ENCODE assay signal across 10 cellular contexts in the genomic region with DNA sequence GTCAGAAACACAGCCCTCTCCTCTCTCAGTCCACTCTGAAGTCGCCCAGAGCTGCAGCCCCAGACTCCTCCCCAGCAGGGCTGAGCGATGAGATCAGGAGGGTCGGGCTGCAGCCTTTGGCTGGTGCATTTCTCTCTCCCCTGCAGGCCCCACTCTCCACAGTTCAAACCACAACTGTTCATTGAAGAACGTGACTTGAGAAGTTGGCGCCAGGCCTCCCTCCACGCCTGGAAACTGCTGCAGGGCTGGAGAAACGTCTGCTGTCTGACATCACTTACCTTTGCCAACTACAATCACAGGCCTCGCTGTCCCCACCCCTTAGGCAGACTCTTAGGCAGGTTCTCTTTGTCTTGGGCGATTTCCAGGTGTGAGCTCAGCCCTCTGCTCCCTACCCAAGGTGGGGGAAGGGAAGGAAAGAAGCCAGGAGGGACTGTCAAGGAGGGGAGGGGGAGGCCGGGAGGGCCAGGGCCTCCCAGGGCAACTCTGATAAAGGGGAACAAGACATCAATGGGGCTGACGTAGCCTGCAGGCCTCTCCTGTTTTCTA. TPM values are rescaled to one million over a fixed set of nuclear protein-coding genes. Genes with fewer than 3 reads are reported as not detected.
DNase-seq lines count a peak whose midpoint lies in the region; ATAC-seq and TF ChIP-seq lines count a peak whose summit lies in the region.
"Had no signal": no experiment of that assay in that cellular context is flagged by ENCODE, and none has a peak within 500 bp of the region (broad histone marks: within the 10 kb centered on the region; RNA-seq: fewer than 3 reads in every experiment).

No MANE protein-coding gene starts in this region.

- H3K27ac ChIP-seq in esophagus squamous epithelium, result peak overlapping the region; percentile 62 to 82 (median 72)
- H3K27ac ChIP-seq: ovary had no signal

- peak; percentile 70 for DNase-seq in DMS53 treated with DMSO at 0.1 percent for 48 hours (lab: John Stamatoyannopoulos, UW; ENCODE audit: unreplicated experiment)
- peak; percentile 42 for DNase-seq in NCI-H2107 (lab: John Stamatoyannopoulos, UW)
- DNase-seq in esophagus squamous epithelium (lab: John Stamatoyannopoulos, UW), result no peak
- no peak for DNase-seq in SHP77 (lab: John Stamatoyannopoulos, UW)
- no peak for DNase-seq in G401 (ENCODE audit: low spot score)
- DNase-seq in foreskin melanocyte, result no peak

- H3K27me3 ChIP-seq in esophagus squamous epithelium (no peaks in the 10 kb centered on the region), neuron (ENCODE audit: insufficient read depth, low read length) (no peaks in the 10 kb centered on the region)
- H3K27me3 ChIP-seq: ovary had no signal

- ATAC-seq in GM19328 (IDR thresholded peaks at IDR 0.05; ENCODE audit: unreplicated experiment), result no peak
- ATAC-seq: GM12878 had no signal

- H2AFZ ChIP-seq in neuron (ENCODE audit: low read depth, low read length), result peak overlapping the region; percentile 23

- in situ Hi-C loops in G401 (cut with HindIII; ENCODE audit: low sequenced_read_pairs), result no loop called here

- 21 to 32% methylated on average over 8 to 9 of the region's 11 CpGs for WGBS in esophagus squamous epithelium, 2 donors

- TF ChIP-seq CTCF in esophagus squamous epithelium (IDR thresholded peaks at IDR 0.05), result no peak

- H3K36me3 ChIP-seq in esophagus squamous epithelium, result no peaks in the 10 kb centered on the region
- no peaks in the 10 kb centered on the region for H3K36me3 ChIP-seq in neuron (ENCODE audit: insufficient read depth, low read length)
- H3K36me3 ChIP-seq: ovary had no signal

- no peaks in the 10 kb centered on the region for H3K9me3 ChIP-seq in esophagus squamous epithelium
- H3K9me3 ChIP-seq in neuron (ENCODE audit: low read length), result peaks cover 4% of the 10 kb centered on the region

- intact Hi-C loops in esophagus squamous epithelium (cut with DNase I), result no loop called here

- H3K4me3 ChIP-seq in esophagus squamous epithelium (no peak overlapping the region), neuron (ENCODE audit: low read length) (no peak overlapping the region)
- H3K4me3 ChIP-seq: GM12878, ovary had no signal

- peak in 1 of 4 donors; percentile 5 for TF ChIP-seq POLR2A in esophagus squamous epithelium (IDR thresholded peaks at IDR 0.05)

- peaks cover 13 to 61% (median 33%) of the 10 kb centered on the region in 3 donors for H3K4me1 ChIP-seq in esophagus squamous epithelium
- peaks cover 12% of the 10 kb centered on the region for H3K4me1 ChIP-seq in neuron (ENCODE audit: insufficient read depth, low read length)

RNA-seq across cellular contexts. Expression of gene CALML5, which starts 32.8 kb away (rescaled TPM):
- 100 to 1,000 TPM in 1 of 4 donors, 10 to 100 TPM in 3; 14.5 to 148 (median 22.6) TPM for total RNA-seq in esophagus squamous epithelium
- not detected in 2 replicates for total RNA-seq in G401 (2014; rRNA removed; shearing (Covaris generic))
- total RNA-seq: GM12878 had no signal

RNA-seq across cellular contexts. Expression of gene NET1, which starts 54.2 kb away (rescaled TPM):
- 100 to 1,000 TPM in 2 of 4 donors, 10 to 100 TPM in 2; 77.8 to 170 (median 107) TPM for total RNA-seq in esophagus squamous epithelium
- total RNA-seq in G401 (2014; rRNA removed; shearing (Covaris generic)), result 32.5 and 42.2 TPM in 2 replicates

RNA-seq across cellular contexts. Expression of gene CALML3, which starts 58.2 kb away (rescaled TPM):
- 100 to 1,000 TPM; 196 to 799 (median 315) TPM for total RNA-seq in esophagus squamous epithelium
- not detected in 2 replicates for total RNA-seq in G401 (2014; rRNA removed; shearing (Covaris generic))
- total RNA-seq: GM12878 had no signal

Comparison
In these comparisons a context has a peak if more than half of its experiments do, and no peak if none do; other contexts are left out.
1. DNase-seq: peak in DMS53 treated with DMSO at 0.1 percent for 48 hours (single experiment) and NCI-H2107 (single experiment); none in esophagus squamous epithelium (single experiment), SHP77 (0 of 2), G401 (single experiment) and foreskin melanocyte (single experiment).
2. RNA of gene CALML5, which starts 32.8 kb away (total RNA-seq): 14.5 to 148 TPM in esophagus squamous epithelium; not detected in G401; every median in the first group is over 10 times any median in the second.
3. RNA of gene CALML3, which starts 58.2 kb away (total RNA-seq): 196 to 799 TPM in esophagus squamous epithelium; not detected in G401; every median in the first group is over 100 times any median in the second.